ENCODE assay signal across 16 cellular contexts in the genomic region with DNA sequence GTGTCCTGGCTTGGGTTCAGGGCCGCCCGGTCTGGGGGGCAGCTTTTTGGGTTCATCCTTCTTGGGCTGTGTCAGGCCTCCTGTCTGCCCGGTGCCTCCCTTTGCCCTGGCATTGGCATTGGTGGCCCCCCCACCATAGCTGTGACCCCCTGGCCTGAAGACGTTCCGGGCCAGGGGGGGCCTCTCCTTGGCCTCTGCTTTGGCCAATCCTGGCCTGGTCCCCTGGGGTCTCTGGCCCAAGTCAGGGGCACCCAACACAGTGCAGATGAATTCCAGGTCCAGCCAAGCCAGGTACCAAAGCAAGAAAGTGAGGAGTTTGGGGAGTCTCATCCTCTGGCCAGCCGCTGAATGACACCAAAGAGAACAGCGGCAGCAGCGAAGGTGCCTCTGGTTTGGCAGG. TPM values are rescaled to one million over a fixed set of nuclear protein-coding genes. Genes with fewer than 3 reads are reported as not detected.
DNase-seq lines count a peak whose midpoint lies in the region; ATAC-seq, FAIRE-seq and TF ChIP-seq lines count a peak whose summit lies in the region.
"Had no signal": no experiment of that assay in that cellular context is flagged by ENCODE, and none has a peak within 500 bp of the region (broad histone marks: within the 10 kb centered on the region; RNA-seq: fewer than 3 reads in every experiment).

No MANE protein-coding gene starts in this region.

- no peak overlapping the region for H4K8ac ChIP-seq in H1 (ENCODE audit: extremely low read depth, insufficient read depth, low read length)

- H3K79me2 ChIP-seq in H1 (ENCODE audit: control insufficient read depth in 1 of 2, insufficient read depth in 2 of 2, low read length in 2 of 2): no peaks in the 10 kb centered on the region

- H2BK120ac ChIP-seq in H1 (replicated peaks; ENCODE audit: low read depth, low read length): no peak overlapping the region

- H4K91ac ChIP-seq in H1 (replicated peaks; ENCODE audit: insufficient read length, low read length): no peak overlapping the region

- H3K36me3 ChIP-seq in H1 (ENCODE audit: control insufficient read depth in 2 of 4, insufficient read depth in 4 of 4, low read length in 3 of 4) (no peaks in the 10 kb centered on the region), muscle layer of duodenum (ENCODE audit: control insufficient read depth in 1 of 2, insufficient read depth in 2 of 2, low read length in 2 of 2) (no peaks in the 10 kb centered on the region), tibial artery (no peaks in the 10 kb centered on the region)
- H3K36me3 ChIP-seq: SJSA1 had no signal

- no peak overlapping the region; a peak in 1 of 4 replicates for H3K4me2 ChIP-seq in H1 (ENCODE audit: insufficient read depth in 1 of 2, low read depth in 2 of 2, low read length in 2 of 2)

- no peaks in the 10 kb centered on the region for H3K9me3 Mint-ChIP-seq in activated T-helper 2 cell treated with anti-CD3 and anti-CD28 coated beads, Interferon-gamma antibody, Interleukin-2, Interleukin-4, amounts not matched to agents 10 μg/mL and 5 μg/mL and 100 μg/mL, durations not matched to agents 14 hours and 24 hours and 36 hours
- H3K9me3 Mint-ChIP-seq: activated T-helper 1 cell treated with anti-CD3 and anti-CD28 coated beads, Interleukin-12 subunit alpha, Interleukin-12 subunit beta, Interleukin-2, Interleukin-4 antibody, amounts not matched to agents 30 ng/mL and 10 ng/mL and 1 ng/mL, durations not matched to agents 14 hours and 24 hours and 36 hours; CD4-positive, alpha-beta T cell had no signal

- no peak overlapping the region for H3K4ac ChIP-seq in H1 (replicated peaks; ENCODE audit: insufficient read length, low read depth, low read length)

- peaks cover 11% of the 10 kb centered on the region for H3K27me3 Mint-ChIP-seq in activated T-helper 2 cell treated with anti-CD3 and anti-CD28 coated beads, Interferon-gamma antibody, Interleukin-2, Interleukin-4, amounts not matched to agents 10 μg/mL and 5 μg/mL and 100 μg/mL, durations not matched to agents 14 hours and 24 hours and 36 hours (ENCODE audit: low read depth)

- 85% methylated on average over 8 of the region's 8 CpGs; no CpG with 5 or more reads in 1 of the 2 experiments for WGBS in H1 (ENCODE audit: extremely low coverage in 1 of 2, insufficient coverage in 1 of 2, insufficient read length in 1 of 2, insufficient replicate concordance in 2 of 2, low coverage in 1 of 2, low lambda C conversion rate in 2 of 2, missing lambda C conversion rate in 1 of 2), 2 experiments

- no peak overlapping the region for H3K56ac ChIP-seq in H1 (replicated peaks; ENCODE audit: insufficient read length, low read depth, low read length)

- H3K14ac ChIP-seq in H1 (ENCODE audit: insufficient read length): no peak overlapping the region

- no peaks in the 10 kb centered on the region for H4K20me1 ChIP-seq in H1 (replicated peaks in 1 of 2; ENCODE audit: control insufficient read depth in 1 of 2, insufficient read depth in 2 of 2, low read length in 2 of 2)

- intact Hi-C loops in tibial artery (cut with DNase I; ENCODE audit: low total_unique reads): loop anchor here (5.0 kb wide), 1 partner anchor 135 kb away; no protein-coding TSS in a partner anchor
- intact Hi-C loops in activated T-helper 2 cell treated with anti-CD3 and anti-CD28 coated beads, Interferon-gamma antibody, Interleukin-2, Interleukin-4, amounts not matched to agents 10 μg/mL and 5 μg/mL and 100 μg/mL, durations not matched to agents 14 hours and 24 hours and 36 hours (cut with micrococcal nuclease): no loop called here

- peak overlapping the region; percentile 72; the same call in 1 of the 2 replicates for H2AFZ ChIP-seq in H1 (ENCODE audit: low read length)

- no peak for FAIRE-seq in H1 (lab: Jason Lieb, UNC)
- FAIRE-seq: bronchial epithelial cell, urothelium cell line had no signal

- H3K9ac ChIP-seq in H1 (replicated peaks in 1 of 4; ENCODE audit: extremely low read depth in 1 of 4, low read depth in 3 of 4, low read length in 3 of 4): no peak overlapping the region

- H3K36me3 Mint-ChIP-seq in activated T-helper 2 cell treated with anti-CD3 and anti-CD28 coated beads, Interferon-gamma antibody, Interleukin-2, Interleukin-4, amounts not matched to agents 10 μg/mL and 5 μg/mL and 100 μg/mL, durations not matched to agents 14 hours and 24 hours and 36 hours (ENCODE audit: low read depth): no peaks in the 10 kb centered on the region

- no peaks in the 10 kb centered on the region for H3K79me1 ChIP-seq in H1 (ENCODE audit: low read depth, low read length)

- no peak overlapping the region for H3K27ac Mint-ChIP-seq in activated T-helper 2 cell treated with anti-CD3 and anti-CD28 coated beads, Interferon-gamma antibody, Interleukin-2, Interleukin-4, amounts not matched to agents 10 μg/mL and 5 μg/mL and 100 μg/mL, durations not matched to agents 14 hours and 24 hours and 36 hours
- H3K27ac Mint-ChIP-seq: activated T-helper 1 cell treated with anti-CD3 and anti-CD28 coated beads, Interleukin-12 subunit alpha, Interleukin-12 subunit beta, Interleukin-2, Interleukin-4 antibody, amounts not matched to agents 30 ng/mL and 10 ng/mL and 1 ng/mL, durations not matched to agents 14 hours and 24 hours and 36 hours; CD4-positive, alpha-beta T cell had no signal

- no peak for TF ChIP-seq RAD21 in H1 (IDR thresholded peaks at IDR 0.05 in 1 of 2, conservative IDR thresholded peaks at IDR 0.05 in 1 of 2; ENCODE audit: low read depth in 2 of 2, low read length in 2 of 2)

- H3K23me2 ChIP-seq in H1 (ENCODE audit: low read depth, low read length): peaks cover 3% of the 10 kb centered on the region

- H3K4me3 Mint-ChIP-seq in activated T-helper 2 cell treated with anti-CD3 and anti-CD28 coated beads, Interferon-gamma antibody, Interleukin-2, Interleukin-4, amounts not matched to agents 10 μg/mL and 5 μg/mL and 100 μg/mL, durations not matched to agents 14 hours and 24 hours and 36 hours (ENCODE audit: low read depth): no peak overlapping the region
- H3K4me3 Mint-ChIP-seq: activated T-helper 1 cell treated with anti-CD3 and anti-CD28 coated beads, Interleukin-12 subunit alpha, Interleukin-12 subunit beta, Interleukin-2, Interleukin-4 antibody, amounts not matched to agents 30 ng/mL and 10 ng/mL and 1 ng/mL, durations not matched to agents 14 hours and 24 hours and 36 hours; CD4-positive, alpha-beta T cell had no signal

- DNase-seq in RWPE1 (ENCODE audit: low spot score): no peak
- DNase-seq in H1 (ENCODE audit: low read depth in 1 of 2, low spot score in 2 of 2): no peak
- DNase-seq in tibial artery: no peak
- no peak for DNase-seq in activated T-helper 2 cell treated with anti-CD3 and anti-CD28 coated beads, Interferon-gamma antibody, Interleukin-2, Interleukin-4, amounts not matched to agents 10 μg/mL and 5 μg/mL and 100 μg/mL, durations not matched to agents 14 hours and 24 hours and 36 hours (ENCODE audit: low spot score)
- DNase-seq in C1 segment of cervical spinal cord (lab: John Stamatoyannopoulos, UW): no peak
- no peak for DNase-seq in GM19240 (ENCODE audit: insufficient read length, low spot score)
- DNase-seq: activated CD4-positive, alpha-beta T cell treated with anti-CD3 and anti-CD28 coated beads, Interleukin-2, amount 50 U/mL, for 48 hours; CD4-positive, alpha-beta T cell; NCI-H2171; T1000 had no signal

- H3K27ac ChIP-seq in RWPE1 (peak overlapping the region; percentile 53), H1 (ENCODE audit: low read depth, low read length) (no peak overlapping the region), muscle layer of duodenum (ENCODE audit: low read length) (peak overlapping the region; percentile 39), tibial artery (peak overlapping the region; percentile 57 to 77)
- H3K27ac ChIP-seq: SJSA1 had no signal

- H3K23ac ChIP-seq in H1 (ENCODE audit: insufficient read length): no peak overlapping the region

- POLR2A ChIA-PET in RWPE1 (lab: Yijun Ruan, JAX; ENCODE audit: low non-redundant PET) (interaction anchor here (0.6 kb wide), 1 partner anchor 16 kb away, joined by 3 read pairs; no protein-coding TSS in a partner anchor), H1 (lab: Charles Lee; ENCODE audit: partially characterized antibody) (interaction anchor here (0.7 to 10.5 kb wide), 6 partner anchors 10 to 209 kb away, joined by 3 to 98 read pairs (median 4); a partner anchor contains a TSS)

- H3K4me1 ChIP-seq in H1 (replicated peaks in 1 of 4; ENCODE audit: control insufficient read depth in 3 of 4, insufficient read depth in 4 of 4, low read length in 3 of 4): peaks cover 5 to 21% (median 12%) of the 10 kb centered on the region in 4 experiments
- H3K4me1 ChIP-seq in muscle layer of duodenum (ENCODE audit: control insufficient read depth in 1 of 2, insufficient read depth in 2 of 2, low read length in 2 of 2): peaks cover 3 to 20% of the 10 kb centered on the region in 2 donors
- peaks cover 0 to 23% (median 11%) of the 10 kb centered on the region in 4 donors for H3K4me1 ChIP-seq in tibial artery

- H3K27me3 ChIP-seq in H1 (replicated peaks in 1 of 4; ENCODE audit: control insufficient read depth in 3 of 4, extremely low read depth in 1 of 4, insufficient read depth in 3 of 4, low read length in 3 of 4) (no peaks in the 10 kb centered on the region), muscle layer of duodenum (ENCODE audit: low read depth, low read length) (no peaks in the 10 kb centered on the region), tibial artery (no peaks in the 10 kb centered on the region)
- H3K27me3 ChIP-seq: SJSA1 had no signal

- no peak for TF ChIP-seq POLR2A in H1 (IDR thresholded peaks at IDR 0.05; ENCODE audit: control extremely low read depth in 1 of 2, low read depth in 2 of 2, low read length in 2 of 2)

- no peak overlapping the region for H2BK15ac ChIP-seq in H1 (ENCODE audit: low read length)

- TF ChIP-seq EP300 in H1 (IDR thresholded peaks at IDR 0.05; ENCODE audit: borderline replicate concordance in 1 of 2, low read depth in 2 of 2, low read length in 2 of 2): no peak

- H2BK20ac ChIP-seq in H1 (ENCODE audit: low read length): no peak overlapping the region

- H3K9me3 ChIP-seq in H1 (ENCODE audit: insufficient read depth in 2 of 2, low read depth in 1 of 2, low read length in 1 of 2): no peaks in the 10 kb centered on the region
- H3K9me3 ChIP-seq in muscle layer of duodenum (ENCODE audit: control insufficient read depth in 1 of 2, low read length in 2 of 2): no peaks in the 10 kb centered on the region
- no peaks in the 10 kb centered on the region for H3K9me3 ChIP-seq in tibial artery
- H3K9me3 ChIP-seq: SJSA1 had no signal

- H2AK5ac ChIP-seq in H1 (ENCODE audit: low read depth, low read length): no peak overlapping the region

- CTCF ChIA-PET in RWPE1 (lab: Yijun Ruan, JAX) (interaction anchor here (0.6 to 4.3 kb wide), 3 partner anchors 10 to 293 kb away, joined by 6 to 23 read pairs (median 11); no protein-coding TSS in a partner anchor), H1 (lab: Charles Lee; ENCODE audit: partially characterized antibody) (interaction anchor here (1.2 to 7.3 kb wide), 11 partner anchors 10 to 108 kb away, joined by 4 to 78 read pairs (median 11); a partner anchor contains a TSS)

- ATAC-seq in GM18520 (IDR thresholded peaks at IDR 0.05; ENCODE audit: unreplicated experiment): no peak

- H2BK5ac ChIP-seq in H1 (ENCODE audit: low read depth, low read length): no peak overlapping the region

- H3K18ac ChIP-seq in H1 (ENCODE audit: extremely low read depth, low read length): no peak overlapping the region

- no peak overlapping the region for H2BK12ac ChIP-seq in H1 (ENCODE audit: low read depth, low read length)

- no peak overlapping the region for H4K5ac ChIP-seq in H1 (ENCODE audit: insufficient read length, low read depth, low read length)

- no peak overlapping the region for H3K4me3 ChIP-seq in H1 (ENCODE audit: extremely low read depth in 1 of 4, insufficient read depth in 2 of 4, low read depth in 3 of 4, low read length in 4 of 4)
- peak overlapping the region in 1 of 2 donors; percentile 16 for H3K4me3 ChIP-seq in muscle layer of duodenum (ENCODE audit: low read depth in 1 of 2, low read length in 2 of 2)
- H3K4me3 ChIP-seq in tibial artery: no peak overlapping the region
- H3K4me3 ChIP-seq: SJSA1 had no signal

- H3K4me1 Mint-ChIP-seq in activated T-helper 2 cell treated with anti-CD3 and anti-CD28 coated beads, Interferon-gamma antibody, Interleukin-2, Interleukin-4, amounts not matched to agents 10 μg/mL and 5 μg/mL and 100 μg/mL, durations not matched to agents 14 hours and 24 hours and 36 hours (ENCODE audit: low read depth): no peaks in the 10 kb centered on the region

- TF ChIP-seq CTCF in RWPE1 (conservative IDR thresholded peaks at IDR 0.05; ENCODE audit: low read depth): no peak
- no peak for TF ChIP-seq CTCF in H1 (IDR thresholded peaks at IDR 0.05; ENCODE audit: control extremely low read depth in 1 of 3, insufficient read depth in 1 of 3, low read depth in 1 of 3, low read length in 3 of 3)
- no peak for TF ChIP-seq CTCF in tibial artery (IDR thresholded peaks at IDR 0.05)

RNA-seq across cellular contexts. Expression of a gene that starts 0.4 kb away (rescaled TPM):
- not detected in 2 replicates for total RNA-seq in H1 (2021; fragmentation: NEBNext Ultra II Directional; extraction: Animal tissue kit (Norgen Biotek cat#: 25700))
- 0.03 and 0.05 TPM in 2 replicates for polyA plus RNA-seq in H1 (2011; rRNA removed)
- polyA plus RNA-seq in H1 (2011; cell fraction: cytosol; rRNA removed): 0.03 TPM
- not detected for polyA plus RNA-seq in H1 (2011; cell fraction: nucleus; rRNA removed)
- 0.06 TPM in 1 of 4 replicates, not detected in the others for polyA plus RNA-seq in H1 (2012, experiment 1 of 2)
- not detected for polyA plus RNA-seq in H1 (2012, experiment 2 of 2)
- not detected for polyA plus RNA-seq in H1 (2013, experiment 1 of 2)
- polyA plus RNA-seq in H1 (2013, experiment 2 of 2): not detected
- 0.06 TPM in 1 of 2 replicates, not detected in the other for polyA minus RNA-seq in H1 (2011; rRNA and poly(A)+ RNA removed)
- polyA minus RNA-seq in H1 (2011; cell fraction: cytosol; rRNA and poly(A)+ RNA removed): not detected
- not detected for polyA minus RNA-seq in H1 (2011; cell fraction: nucleus; rRNA and poly(A)+ RNA removed)
- not detected in 2 replicates for total RNA-seq in activated T-helper 2 cell treated with anti-CD3 and anti-CD28 coated beads, Interferon-gamma antibody, Interleukin-2, Interleukin-4, amounts not matched to agents 10 μg/mL and 5 μg/mL and 100 μg/mL, durations not matched to agents 14 hours and 24 hours and 36 hours
- total RNA-seq: activated T-helper 1 cell treated with anti-CD3 and anti-CD28 coated beads, Interleukin-12 subunit alpha, Interleukin-12 subunit beta, Interleukin-2, Interleukin-4 antibody, amounts not matched to agents 30 ng/mL and 10 ng/mL and 1 ng/mL, durations not matched to agents 14 hours and 24 hours and 36 hours; CD4-positive, alpha-beta T cell; SJSA1 had no signal

RNA-seq across cellular contexts. Expression of a gene that starts 17.8 kb away (rescaled TPM):
- total RNA-seq in H1 (2021; fragmentation: NEBNext Ultra II Directional; extraction: Animal tissue kit (Norgen Biotek cat#: 25700)): 33.1 and 33.7 TPM in 2 replicates
- 2.6 and 4.6 TPM in 2 replicates for polyA plus RNA-seq in H1 (2011; rRNA removed)
- polyA plus RNA-seq in H1 (2011; cell fraction: cytosol; rRNA removed): 9.5 TPM
- polyA plus RNA-seq in H1 (2011; cell fraction: nucleus; rRNA removed): 16.3 TPM
- polyA plus RNA-seq in H1 (2012, experiment 1 of 2): 26.4 to 29.8 TPM (median 28.7 TPM) in 4 replicates
- 3.1 TPM for polyA plus RNA-seq in H1 (2012, experiment 2 of 2)
- polyA plus RNA-seq in H1 (2013, experiment 1 of 2): 9.2 TPM
- 9.5 TPM for polyA plus RNA-seq in H1 (2013, experiment 2 of 2)
- polyA minus RNA-seq in H1 (2011; rRNA and poly(A)+ RNA removed): 17.0 and 19.1 TPM in 2 replicates
- polyA minus RNA-seq in H1 (2011; cell fraction: cytosol; rRNA and poly(A)+ RNA removed): 15.4 TPM
- 13.4 TPM for polyA minus RNA-seq in H1 (2011; cell fraction: nucleus; rRNA and poly(A)+ RNA removed)
- 51.0 and 54.6 TPM in 2 replicates for total RNA-seq in activated T-helper 2 cell treated with anti-CD3 and anti-CD28 coated beads, Interferon-gamma antibody, Interleukin-2, Interleukin-4, amounts not matched to agents 10 μg/mL and 5 μg/mL and 100 μg/mL, durations not matched to agents 14 hours and 24 hours and 36 hours

RNA-seq across cellular contexts. Expression of a gene that starts 25.8 kb away (rescaled TPM):
- total RNA-seq in H1 (2021; fragmentation: NEBNext Ultra II Directional; extraction: Animal tissue kit (Norgen Biotek cat#: 25700)): 51.0 and 69.4 TPM in 2 replicates
- polyA plus RNA-seq in H1 (2011; rRNA removed): 31.2 and 38.0 TPM in 2 replicates
- 45.6 TPM for polyA plus RNA-seq in H1 (2011; cell fraction: cytosol; rRNA removed)
- polyA plus RNA-seq in H1 (2011; cell fraction: nucleus; rRNA removed): 88.9 TPM
- 45.5 to 61.7 TPM (median 49.2 TPM) in 4 replicates for polyA plus RNA-seq in H1 (2012, experiment 1 of 2)
- 26.1 TPM for polyA plus RNA-seq in H1 (2012, experiment 2 of 2)
- polyA plus RNA-seq in H1 (2013, experiment 1 of 2): 55.0 TPM
- polyA plus RNA-seq in H1 (2013, experiment 2 of 2): 52.4 TPM
- polyA minus RNA-seq in H1 (2011; rRNA and poly(A)+ RNA removed): 41.9 and 53.5 TPM in 2 replicates
- 33.1 TPM for polyA minus RNA-seq in H1 (2011; cell fraction: cytosol; rRNA and poly(A)+ RNA removed)
- 63.4 TPM for polyA minus RNA-seq in H1 (2011; cell fraction: nucleus; rRNA and poly(A)+ RNA removed)
- 53.9 and 65.7 TPM in 2 replicates for total RNA-seq in activated T-helper 2 cell treated with anti-CD3 and anti-CD28 coated beads, Interferon-gamma antibody, Interleukin-2, Interleukin-4, amounts not matched to agents 10 μg/mL and 5 μg/mL and 100 μg/mL, durations not matched to agents 14 hours and 24 hours and 36 hours
